ENCODE assay signal across 18 cellular contexts in genomic region chr10:13627459-13628310, GRCh38.
"Had no signal": no experiment of that assay in that cellular context is flagged by ENCODE, and none has a peak within 500 bp of the region (broad histone marks: within the 10 kb centered on the region; RNA-seq: fewer than 3 reads in every experiment).

No MANE protein-coding gene starts in this region.

- H3K4me1 ChIP-seq: foreskin keratinocyte, suprapubic skin, upper lobe of right lung had no signal

- H3K4me1 Mint-ChIP-seq: activated naive CD8-positive, alpha-beta T cell treated with anti-CD3 and anti-CD28 coated beads, Interleukin-2, amount 50 U/mL, for 24 hours had no signal

- H3K9me3 ChIP-seq: suprapubic skin, upper lobe of right lung had no signal

- H3K27ac ChIP-seq: foreskin keratinocyte, suprapubic skin, upper lobe of right lung had no signal

- ATAC-seq: activated naive CD8-positive, alpha-beta T cell treated with anti-CD3 and anti-CD28 coated beads, Interleukin-2, amount 50 U/mL, for 24 hours; effector memory CD8-positive, alpha-beta T cell; foreskin keratinocyte; left lobe of liver; natural killer cell; sciatic nerve; stimulated activated naive CD8-positive, alpha-beta T cell treated with anti-CD3 and anti-CD28 coated beads, Interleukin-15, Interleukin-2, amounts not matched to agents 100 U/mL and 50 U/mL, for 24 hours; upper lobe of right lung had no signal

- DNase-seq: activated CD4-positive, alpha-beta memory T cell treated with anti-CD3 and anti-CD28 coated beads for 36 hours; activated CD4-positive, CD25-positive, alpha-beta regulatory T cell treated with anti-CD3 and anti-CD28 coated beads, Interleukin-2, amount 50 U/mL, for 72 hours; activated naive CD8-positive, alpha-beta T cell treated with anti-CD3 and anti-CD28 coated beads, Interleukin-2, amount 50 U/mL, for 24 hours; activated T-cell treated with anti-CD3 and anti-CD28 coated beads, Interleukin-2, amount 50 U/mL, for 48 hours; effector memory CD8-positive, alpha-beta T cell; erythroblast; foreskin keratinocyte; head of caudate nucleus; islet precursor cell; mammary epithelial cell; natural killer cell; stimulated activated CD4-positive, alpha-beta T cell treated with anti-CD3 and anti-CD28 coated beads, Interleukin-12 subunit alpha, Interleukin-12 subunit beta, amount 100 ng/mL, for 4 hours; stimulated activated naive CD8-positive, alpha-beta T cell treated with anti-CD3 and anti-CD28 coated beads, Interleukin-15, Interleukin-2, amounts not matched to agents 100 U/mL and 50 U/mL, for 24 hours; upper lobe of right lung had no signal

- H3K9me3 Mint-ChIP-seq: activated CD4-positive, alpha-beta memory T cell treated with anti-CD3 and anti-CD28 coated beads for 36 hours; activated naive CD8-positive, alpha-beta T cell treated with anti-CD3 and anti-CD28 coated beads, Interleukin-2, amount 50 U/mL, for 24 hours; dendritic cell treated with granulocyte-macrophage colony-stimulating factor and Interleukin-4, amounts not matched to agents 40 ng/mL and 50 ng/mL, for 4 days; effector memory CD8-positive, alpha-beta T cell; natural killer cell had no signal

- H3K27me3 Mint-ChIP-seq: activated CD4-positive, alpha-beta memory T cell treated with anti-CD3 and anti-CD28 coated beads for 36 hours; activated naive CD8-positive, alpha-beta T cell treated with anti-CD3 and anti-CD28 coated beads, Interleukin-2, amount 50 U/mL, for 24 hours; dendritic cell treated with granulocyte-macrophage colony-stimulating factor and Interleukin-4, amounts not matched to agents 40 ng/mL and 50 ng/mL, for 4 days; effector memory CD8-positive, alpha-beta T cell had no signal

- H3K27me3 ChIP-seq: foreskin keratinocyte, suprapubic skin, upper lobe of right lung had no signal

- H3K4me3 ChIP-seq: suprapubic skin, upper lobe of right lung had no signal

- H3K4me3 Mint-ChIP-seq: activated CD4-positive, alpha-beta memory T cell treated with anti-CD3 and anti-CD28 coated beads for 36 hours; activated naive CD8-positive, alpha-beta T cell treated with anti-CD3 and anti-CD28 coated beads, Interleukin-2, amount 50 U/mL, for 24 hours; dendritic cell treated with granulocyte-macrophage colony-stimulating factor and Interleukin-4, amounts not matched to agents 40 ng/mL and 50 ng/mL, for 4 days; effector memory CD8-positive, alpha-beta T cell; natural killer cell had no signal

- H3K27ac Mint-ChIP-seq: activated CD4-positive, alpha-beta memory T cell treated with anti-CD3 and anti-CD28 coated beads for 36 hours; activated naive CD8-positive, alpha-beta T cell treated with anti-CD3 and anti-CD28 coated beads, Interleukin-2, amount 50 U/mL, for 24 hours; dendritic cell treated with granulocyte-macrophage colony-stimulating factor and Interleukin-4, amounts not matched to agents 40 ng/mL and 50 ng/mL, for 4 days; effector memory CD8-positive, alpha-beta T cell; natural killer cell had no signal
